8 cellular contexts compared by ENCODE assay signal in genomic region chr10:119597405-119598186, GRCh38. TPM values are rescaled to one million over a fixed set of nuclear protein-coding genes. Genes with fewer than 3 reads are reported as not detected.
DNase-seq lines count a peak whose midpoint lies in the region; TF ChIP-seq lines count a peak whose summit lies in the region.

No MANE protein-coding gene starts in this region.

- peak overlapping the region in 1 of 2 donors; percentile 36 for H3K9ac ChIP-seq in liver (ENCODE audit: low read depth in 1 of 2, low read length in 2 of 2)

- H3K27ac Mint-ChIP-seq in Calu3 (ENCODE audit: unreplicated experiment) = no peak overlapping the region
- peak overlapping the region; percentile 96 for H3K27ac Mint-ChIP-seq in activated naive CD8-positive, alpha-beta T cell treated with anti-CD3 and anti-CD28 coated beads for 36 hours

- CTCF ChIA-PET in Calu3 (lab: Charles Lee) = interaction anchor here (1.0 kb wide), 1 partner anchor 128 kb away, joined by 3 read pairs; the partner anchor contains the start of gene INPP5F

- DNase-seq in Calu3 = no peak
- no peak for DNase-seq in HAP-1 (ENCODE audit: low spot score in 2 of 2)
- DNase-seq in activated naive CD8-positive, alpha-beta T cell treated with anti-CD3 and anti-CD28 coated beads for 36 hours = no peak
- no peak for DNase-seq in T-helper 9 cell
- DNase-seq in NCI-H446 (lab: John Stamatoyannopoulos, UW) = no peak
- no peak for DNase-seq in activated CD8-positive, alpha-beta memory T cell treated with anti-CD3 and anti-CD28 coated beads, Interleukin-2, amount 50 U/mL, for 48 hours
- DNase-seq in stimulated activated CD4-positive, alpha-beta T cell treated with anti-CD3 and anti-CD28 coated beads, Interleukin-2, amount 100 ng/mL, for 48 hours = no peak

- H3K4me3 ChIP-seq in HAP-1 (peak overlapping the region; percentile 72), liver (ENCODE audit: low read depth in 1 of 3, low read length in 3 of 3) (peak overlapping the region; percentile 21 to 60 (median 58))

- peak overlapping the region; percentile 55 to 99 for H3K27ac ChIP-seq in liver (ENCODE audit: low read depth in 1 of 2, low read length in 2 of 2)

- TF ChIP-seq RAD21 in liver (IDR thresholded peaks at IDR 0.05) = no peak

- BruUV-seq in Calu3 (replicated peaks; lab: Mats Ljungman, UMichigan) = TSS peak; percentile 77

- H3K36me3 ChIP-seq in HAP-1 (replicated peaks) = peaks cover 4% of the 10 kb centered on the region
- H3K36me3 ChIP-seq in liver (ENCODE audit: control insufficient read depth in 4 of 4, insufficient read depth in 3 of 4, low read depth in 1 of 4, low read length in 3 of 4) = no peaks in the 10 kb centered on the region

- peaks cover 18% of the 10 kb centered on the region for H3K4me1 ChIP-seq in HAP-1
- H3K4me1 ChIP-seq in liver (ENCODE audit: control insufficient read depth in 4 of 4, insufficient read depth in 4 of 4, low read length in 3 of 4) = peaks cover 10 to 33% (median 28%) of the 10 kb centered on the region in 4 donors

- WGBS in liver = 51% methylated on average over 21 of the region's 21 CpGs

- peaks cover 20% of the 10 kb centered on the region for H3K4me1 Mint-ChIP-seq in Calu3 (ENCODE audit: low read depth, unreplicated experiment)
- H3K4me1 Mint-ChIP-seq in activated naive CD8-positive, alpha-beta T cell treated with anti-CD3 and anti-CD28 coated beads for 36 hours = peaks cover 34% of the 10 kb centered on the region

- H3K9me3 Mint-ChIP-seq in Calu3 (ENCODE audit: low read depth, unreplicated experiment) = no peaks in the 10 kb centered on the region
- H3K9me3 Mint-ChIP-seq in activated naive CD8-positive, alpha-beta T cell treated with anti-CD3 and anti-CD28 coated beads for 36 hours = peaks cover 2% of the 10 kb centered on the region

- H3K36me3 Mint-ChIP-seq in Calu3 (ENCODE audit: insufficient read depth, unreplicated experiment) = peaks cover 28% of the 10 kb centered on the region
- H3K36me3 Mint-ChIP-seq in activated naive CD8-positive, alpha-beta T cell treated with anti-CD3 and anti-CD28 coated beads for 36 hours = peaks cover 48% of the 10 kb centered on the region

- no peaks in the 10 kb centered on the region for H3K27me3 Mint-ChIP-seq in Calu3 (ENCODE audit: unreplicated experiment)
- no peaks in the 10 kb centered on the region for H3K27me3 Mint-ChIP-seq in activated naive CD8-positive, alpha-beta T cell treated with anti-CD3 and anti-CD28 coated beads for 36 hours

- H3K9me3 ChIP-seq in HAP-1 (no peaks in the 10 kb centered on the region), liver (ENCODE audit: control insufficient read depth in 4 of 4, low read length in 3 of 4) (no peaks in the 10 kb centered on the region)

- peak overlapping the region; percentile 89 for H3K4me3 Mint-ChIP-seq in Calu3 (ENCODE audit: low read depth, unreplicated experiment)
- peak overlapping the region; percentile 83 for H3K4me3 Mint-ChIP-seq in activated naive CD8-positive, alpha-beta T cell treated with anti-CD3 and anti-CD28 coated beads for 36 hours

- no peak for TF ChIP-seq CTCF in Calu3 (IDR thresholded peaks at IDR 0.05; ENCODE audit: unreplicated experiment)
- TF ChIP-seq CTCF in liver (IDR thresholded peaks at IDR 0.05; ENCODE audit: low read depth, low read length, missing input control) = no peak

- in situ Hi-C loops in HAP-1 (cut with MboI; ENCODE audit: low sequenced_read_pairs) = loop anchor here (25.0 kb wide), 1 partner anchor 535 kb away; no protein-coding TSS in a partner anchor

- intact Hi-C loops in Calu3 (cut with micrococcal nuclease; ENCODE audit: unreplicated experiment) = no loop called here

- H3K27me3 ChIP-seq in HAP-1 (ENCODE audit: low read depth) = no peaks in the 10 kb centered on the region
- H3K27me3 ChIP-seq in liver (ENCODE audit: control insufficient read depth in 4 of 4, insufficient read depth in 4 of 4, low read length in 3 of 4) = no peaks in the 10 kb centered on the region

TF ChIP-seq in liver, 16 proteins besides CTCF, POLR2A, EP300 and RAD21:
- TF ChIP-seq FOXA2 (IDR thresholded peaks at IDR 0.05) (no peak), EGR1 (IDR thresholded peaks at IDR 0.05; ENCODE audit: low read depth in 2 of 2) (no peak), TAF1 (conservative IDR thresholded peaks at IDR 0.05) (no peak), YY1 (IDR thresholded peaks at IDR 0.05) (no peak), RXRA (IDR thresholded peaks at IDR 0.05) (no peak), HNF4G (IDR thresholded peaks at IDR 0.05) (no peak), SP1 (IDR thresholded peaks at IDR 0.05) (no peak), NR2F2 (IDR thresholded peaks at IDR 0.05) (no peak), FOXA1 (IDR thresholded peaks at IDR 0.05) (no peak)
- TF ChIP-seq, protein P1, sequence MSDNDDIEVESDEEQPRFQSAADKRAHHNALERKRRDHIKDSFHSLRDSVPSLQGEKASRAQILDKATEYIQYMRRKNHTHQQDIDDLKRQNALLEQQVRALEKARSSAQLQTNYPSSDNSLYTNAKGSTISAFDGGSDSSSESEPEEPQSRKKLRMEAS (IDR thresholded peaks at IDR 0.05) = no peak
TF ChIP-seq in liver: peak in this region for 0.

RNA-seq across cellular contexts. Expression of gene TIAL1, which starts 0.8 kb away (rescaled TPM):
- total RNA-seq in Calu3 (2022) (82.6 and 91.6 TPM in 2 replicates), liver (10 to 100 TPM; 25.7 to 28.7 TPM)
- 100 to 1,000 TPM; 212 to 215 TPM for total RNA-seq in activated naive CD8-positive, alpha-beta T cell treated with anti-CD3 and anti-CD28 coated beads for 36 hours
- 10 to 100 TPM; 19.7 to 21.1 TPM for polyA plus RNA-seq in liver

RNA-seq across cellular contexts. Expression of gene BAG3, which starts 53.6 kb away (rescaled TPM):
- total RNA-seq in Calu3 (2022) (29.6 and 35.2 TPM in 2 replicates), liver (1 to 10 TPM; 2.2 to 6.0 TPM)
- 10 to 100 TPM; 15.3 to 17.5 TPM for total RNA-seq in activated naive CD8-positive, alpha-beta T cell treated with anti-CD3 and anti-CD28 coated beads for 36 hours
- 10 to 100 TPM in 1 of 2 donors, 1 to 10 TPM in 1; 6.6 to 15.1 TPM for polyA plus RNA-seq in liver

RNA-seq across cellular contexts. Expression of gene RGS10, which starts 55.1 kb away (rescaled TPM):
- total RNA-seq in Calu3 (2022) (8.3 and 10.8 TPM in 2 replicates), liver (10 to 100 TPM in 1 of 2 donors, 1 to 10 TPM in 1; 1.8 to 51.9 TPM)
- 100 to 1,000 TPM; 273 to 294 TPM for total RNA-seq in activated naive CD8-positive, alpha-beta T cell treated with anti-CD3 and anti-CD28 coated beads for 36 hours
- 1 to 10 TPM; 1.8 to 2.6 TPM for polyA plus RNA-seq in liver

Comparison
In these comparisons a context has a peak if more than half of its experiments do, and no peak if none do; other contexts are left out.
1. RNA of gene RGS10, which starts 55.1 kb away (total RNA-seq): 273 to 294 TPM in activated naive CD8-positive, alpha-beta T cell treated with anti-CD3 and anti-CD28 coated beads for 36 hours; 1.8 to 51.9 TPM in liver and 8.3 to 10.8 TPM in Calu3; every median in the first group is over 4 times any median in the second.